Comparison of ENCODE assay signal across 15 cellular contexts in the genomic region with DNA sequence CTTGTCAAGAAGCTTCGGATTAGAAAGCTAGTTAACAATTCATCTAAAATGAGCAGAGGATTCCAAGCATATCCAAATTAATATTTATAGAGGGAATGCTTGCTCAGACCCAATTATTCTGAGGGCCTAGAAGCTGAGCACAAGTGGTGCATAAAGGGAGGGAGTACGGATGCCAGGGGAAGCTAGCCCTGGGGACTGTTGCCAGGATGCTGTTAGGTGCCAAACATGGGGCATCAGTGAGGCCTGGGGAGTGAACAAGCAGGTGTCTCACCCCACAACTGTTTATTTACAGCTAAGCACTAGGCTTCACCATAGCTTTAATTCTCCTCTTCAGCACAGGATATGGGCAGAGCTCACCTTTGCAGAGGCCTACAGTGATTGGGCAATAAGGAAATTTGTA.
"Had no signal": no experiment of that assay in that cellular context is flagged by ENCODE, and none has a peak within 500 bp of the region (broad histone marks: within the 10 kb centered on the region; RNA-seq: fewer than 3 reads in every experiment).

No MANE protein-coding gene starts in this region.

- ATAC-seq: left cardiac atrium, lower lobe of right lung, natural killer cell had no signal

- H3K36me3 Mint-ChIP-seq: memory B cell, mesothelial cell of epicardium, natural killer cell had no signal

- H3K27ac Mint-ChIP-seq: memory B cell, mesothelial cell of epicardium, natural killer cell had no signal

- H3K4me3 Mint-ChIP-seq: memory B cell, mesothelial cell of epicardium, natural killer cell, neural crest cell had no signal

- H3K4me1 Mint-ChIP-seq: memory B cell, natural killer cell had no signal

- H3K27me3 Mint-ChIP-seq: memory B cell had no signal

- DNase-seq: dermis blood vessel endothelial cell; esophagus squamous epithelium; foreskin fibroblast; kidney; left cardiac atrium; left ventricle myocardium inferior; lower lobe of right lung; natural killer cell; small intestine; stimulated activated CD4-positive, alpha-beta T cell treated with anti-CD3 and anti-CD28 coated beads, Interleukin-2, amount 100 ng/mL, for 48 hours; stimulated activated naive CD4-positive, alpha-beta T cell treated with Interleukin-2 at 50 U/mL for 16 hours; trophoblast cell had no signal
